8 cellular contexts compared by ENCODE assay signal in the genomic region with DNA sequence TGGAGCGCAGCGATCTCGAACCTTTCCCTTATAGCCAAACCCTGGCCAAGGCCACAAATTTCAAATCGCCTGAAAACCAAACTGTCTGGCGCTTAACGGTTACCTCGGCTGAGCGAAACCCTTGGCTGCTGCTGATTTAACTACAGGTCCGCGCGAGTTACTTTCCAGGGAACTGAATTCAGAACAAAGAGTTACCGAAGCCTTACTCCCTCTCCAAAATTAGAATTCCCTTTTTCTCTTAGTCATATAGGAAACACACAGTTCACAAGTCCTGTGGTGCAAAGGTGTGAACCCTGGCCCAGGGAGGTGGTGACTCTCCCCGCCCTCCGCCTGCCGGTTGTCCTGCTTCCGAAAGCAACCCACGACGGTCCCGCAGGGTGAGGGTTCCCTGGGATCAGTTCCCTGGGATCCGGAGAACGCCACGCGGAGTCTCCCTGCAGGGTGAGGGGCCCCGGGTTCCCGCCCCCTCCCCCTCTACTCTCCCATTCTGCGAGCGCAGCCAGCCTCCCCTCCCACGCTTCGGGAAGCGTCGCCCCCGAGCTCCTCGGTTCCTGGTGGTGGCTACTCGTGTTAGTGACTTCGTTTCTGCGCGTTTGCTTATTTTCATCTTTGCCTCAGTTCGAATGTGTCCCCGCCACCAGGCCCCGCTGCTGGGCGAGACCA. TPM values are rescaled to one million over a fixed set of nuclear protein-coding genes. Genes with fewer than 3 reads are reported as not detected.
DNase-seq lines count a peak whose midpoint lies in the region; TF ChIP-seq lines count a peak whose summit lies in the region.

No MANE protein-coding gene starts in this region.

- TF ChIP-seq CTCF in AG10803 (conservative IDR thresholded peaks at IDR 0.05; ENCODE audit: low read length) (no peak), GM13977 (IDR thresholded peaks at IDR 0.05; ENCODE audit: extremely low read depth, insufficient read depth, missing control alignments) (no peak), fibroblast of the aortic adventitia (IDR thresholded peaks at IDR 0.05; ENCODE audit: insufficient read depth, low read length) (no peak), parathyroid adenoma (IDR thresholded peaks at IDR 0.05) (no peak)

- peak overlapping the region; percentile 37 for H3K27ac Mint-ChIP-seq in activated CD4-positive, alpha-beta T cell treated with anti-CD3 and anti-CD28 coated beads, Interleukin-2, amount 10 ng/mL, durations not matched to agents 24 days and 14 days

- peaks cover 11% of the 10 kb centered on the region for H3K27me3 ChIP-seq in parathyroid adenoma (ENCODE audit: control insufficient read depth, insufficient read depth, low read length)

- intact Hi-C loops in activated CD4-positive, alpha-beta T cell treated with anti-CD3 and anti-CD28 coated beads, Interleukin-2, amount 10 ng/mL, durations not matched to agents 24 days and 14 days (cut with micrococcal nuclease): loop anchor here (2.0 to 5.0 kb wide), 2 partner anchors 276 to 576 kb away; no protein-coding TSS in a partner anchor

- H3K4me3 ChIP-seq in AG10803 (ENCODE audit: low read length) (peak overlapping the region; percentile 50), fibroblast of the aortic adventitia (ENCODE audit: low read depth, low read length) (peak overlapping the region; percentile 56), parathyroid adenoma (ENCODE audit: low read depth, low read length) (peak overlapping the region; percentile 29)

- H3K9ac ChIP-seq in parathyroid adenoma: no peak overlapping the region

- H3K4me1 ChIP-seq in parathyroid adenoma: peaks cover 2% of the 10 kb centered on the region

- DNase-seq in AG10803 (ENCODE audit: low read depth): no peak
- peak; percentile 51 for DNase-seq in GM13977 (ENCODE audit: low spot score)
- peak; percentile 65 for DNase-seq in activated CD4-positive, alpha-beta T cell treated with anti-CD3 and anti-CD28 coated beads, Interleukin-2, amount 10 ng/mL, durations not matched to agents 24 days and 14 days
- peak; percentile 15 for DNase-seq in fibroblast of the aortic adventitia (ENCODE audit: low read depth)
- no peak for DNase-seq in NCI-H446 treated with DMSO at 0.1 percent for 48 hours (lab: John Stamatoyannopoulos, UW)
- DNase-seq in amygdala (lab: John Stamatoyannopoulos, UW): no peak
- DNase-seq in COR-L47 (lab: John Stamatoyannopoulos, UW): no peak

- in situ Hi-C loops in GM13977 (cut with MboI; ENCODE audit: low pct_unique_long_range_greater_than_20kb, low sequenced_read_pairs, unreplicated experiment): no loop called here

- H3K79me2 ChIP-seq in parathyroid adenoma: no peaks in the 10 kb centered on the region

- H3K4me3 Mint-ChIP-seq in activated CD4-positive, alpha-beta T cell treated with anti-CD3 and anti-CD28 coated beads, Interleukin-2, amount 10 ng/mL, durations not matched to agents 24 days and 14 days: peak overlapping the region; percentile 83

- H3K36me3 Mint-ChIP-seq in activated CD4-positive, alpha-beta T cell treated with anti-CD3 and anti-CD28 coated beads, Interleukin-2, amount 10 ng/mL, durations not matched to agents 24 days and 14 days (ENCODE audit: low read depth): no peaks in the 10 kb centered on the region

- H3K27ac ChIP-seq in parathyroid adenoma: no peak overlapping the region

- no peaks in the 10 kb centered on the region for H3K9me3 ChIP-seq in parathyroid adenoma (ENCODE audit: control insufficient read depth, low read length)

- H3K36me3 ChIP-seq in parathyroid adenoma (ENCODE audit: control insufficient read depth, insufficient read depth, low read length): no peaks in the 10 kb centered on the region

- H2AFZ ChIP-seq in parathyroid adenoma: peak overlapping the region; percentile 25

- peaks cover 65% of the 10 kb centered on the region for H3K27me3 Mint-ChIP-seq in activated CD4-positive, alpha-beta T cell treated with anti-CD3 and anti-CD28 coated beads, Interleukin-2, amount 10 ng/mL, durations not matched to agents 24 days and 14 days

- no peaks in the 10 kb centered on the region for H3K9me3 Mint-ChIP-seq in activated CD4-positive, alpha-beta T cell treated with anti-CD3 and anti-CD28 coated beads, Interleukin-2, amount 10 ng/mL, durations not matched to agents 24 days and 14 days

- peak overlapping the region; percentile 71 for H3K4me2 ChIP-seq in parathyroid adenoma (ENCODE audit: low read length)

- peaks cover 22% of the 10 kb centered on the region for H3K4me1 Mint-ChIP-seq in activated CD4-positive, alpha-beta T cell treated with anti-CD3 and anti-CD28 coated beads, Interleukin-2, amount 10 ng/mL, durations not matched to agents 24 days and 14 days

RNA-seq across cellular contexts. Expression of gene SLC35D3, which starts 1.1 kb away (rescaled TPM):
- total RNA-seq in activated CD4-positive, alpha-beta T cell treated with anti-CD3 and anti-CD28 coated beads, Interleukin-2, amount 10 ng/mL, durations not matched to agents 24 days and 14 days: not detected in 2 replicates
- total RNA-seq in fibroblast of the aortic adventitia (ENCODE audit: low replicate concordance): not detected in 2 replicates

Comparison
In these comparisons a context has a peak if more than half of its experiments do, and no peak if none do; other contexts are left out.
1. DNase-seq: peak in GM13977 (single experiment), activated CD4-positive, alpha-beta T cell treated with anti-CD3 and anti-CD28 coated beads, Interleukin-2, amount 10 ng/mL, durations not matched to agents 24 days and 14 days (single experiment) and fibroblast of the aortic adventitia (single experiment); none in AG10803 (single experiment), NCI-H446 treated with DMSO at 0.1 percent for 48 hours (single experiment), amygdala (0 of 56) and COR-L47 (single experiment).
2. Peak in every context shown above with its lines, with median percentiles within 50 percentile points of each other: H3K4me3 ChIP-seq.